ENCODE assay signal across 8 cellular contexts in the genomic region with DNA sequence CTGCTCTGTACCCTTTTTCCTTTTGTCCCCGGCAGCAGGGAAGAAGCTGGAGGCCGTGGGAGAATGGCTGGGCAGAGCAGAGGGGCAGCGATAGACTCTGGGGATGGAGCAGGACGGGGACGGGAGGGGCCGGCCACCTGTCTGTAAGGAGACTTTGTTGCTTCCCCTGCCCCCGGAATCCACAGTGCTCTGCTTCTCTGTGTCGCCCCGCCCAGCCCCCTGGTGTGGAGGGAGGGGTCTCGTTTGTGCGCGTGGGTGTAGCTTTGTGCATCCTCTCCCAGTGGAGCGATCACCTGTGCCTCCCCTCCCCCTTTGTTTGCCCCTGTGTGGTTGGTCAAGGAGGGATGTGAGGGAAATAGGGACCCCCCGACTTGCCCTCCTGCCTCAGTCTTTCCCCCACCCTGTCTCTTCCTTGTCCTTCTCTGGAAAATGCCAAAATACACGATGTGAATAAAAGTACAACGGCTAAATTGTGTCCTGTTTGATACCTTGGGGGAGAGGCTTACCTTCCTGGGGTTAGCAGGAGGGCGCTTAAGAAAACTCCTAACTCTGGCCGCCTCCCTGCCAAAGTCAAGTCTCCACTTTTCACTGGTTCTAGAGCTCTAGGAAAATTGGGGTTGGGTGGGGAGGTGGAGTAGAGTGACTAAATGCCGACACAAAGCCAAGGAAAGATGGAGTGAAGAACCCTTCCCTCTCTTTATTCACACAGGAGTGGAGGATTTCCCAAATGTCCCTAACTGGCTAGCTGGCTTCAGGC. TPM values are rescaled to one million over a fixed set of nuclear protein-coding genes. Genes with fewer than 3 reads are reported as not detected.
DNase-seq lines count a peak whose midpoint lies in the region; ATAC-seq and TF ChIP-seq lines count a peak whose summit lies in the region.

No MANE protein-coding gene starts in this region.

- H3K9ac ChIP-seq in HUES64 (ENCODE audit: low read depth, low read length), result peak overlapping the region; percentile 60; the same call in 1 of the 2 replicates

- H3K36me3 ChIP-seq in ACC112 (ENCODE audit: insufficient read depth, low read length) (peaks cover 19% of the 10 kb centered on the region; the same call in 1 of the 2 replicates), HUES64 (ENCODE audit: insufficient read depth, low read length) (peaks cover 72% of the 10 kb centered on the region)

- peak overlapping the region; percentile 39 for H2AFZ ChIP-seq in ACC112 (ENCODE audit: low read length, unreplicated experiment)

- H3K4me1 Mint-ChIP-seq in chondrocyte (ENCODE audit: low read depth) (peaks cover 39% of the 10 kb centered on the region), naive B cell (peaks cover 24 to 40% (median 30%) of the 10 kb centered on the region in 3 donors)

- H3K9me3 Mint-ChIP-seq in chondrocyte (ENCODE audit: low read depth) (no peaks in the 10 kb centered on the region), naive B cell (no peaks in the 10 kb centered on the region)

- no peak for ATAC-seq in naive B cell (ENCODE audit: low read depth in 2 of 2)

- peak overlapping the region; percentile 95 for H3K4me3 Mint-ChIP-seq in chondrocyte (ENCODE audit: unreplicated experiment)
- peak overlapping the region; percentile 81 to 98 (median 92) for H3K4me3 Mint-ChIP-seq in naive B cell

- H3K79me2 ChIP-seq in ACC112 (ENCODE audit: control insufficient read depth, insufficient read depth, low read length, unreplicated experiment), result peaks cover 31% of the 10 kb centered on the region

- no peak overlapping the region for H3K27ac ChIP-seq in ACC112 (ENCODE audit: low read depth, low read length)
- peak overlapping the region; percentile 66; the same call in 1 of the 2 replicates for H3K27ac ChIP-seq in HUES64 (ENCODE audit: low read depth, low read length)

- WGBS in HUES64, result 51% methylated on average over 17 of the region's 19 CpGs

- H3K27me3 Mint-ChIP-seq in chondrocyte (ENCODE audit: low read depth) (no peaks in the 10 kb centered on the region), naive B cell (no peaks in the 10 kb centered on the region)

- H3K36me3 Mint-ChIP-seq in chondrocyte (ENCODE audit: low read depth), result peaks cover 33% of the 10 kb centered on the region
- peaks cover 7 to 18% of the 10 kb centered on the region in 2 donors for H3K36me3 Mint-ChIP-seq in naive B cell

- H3K27ac Mint-ChIP-seq in chondrocyte (ENCODE audit: unreplicated experiment) (peak overlapping the region; percentile 90), naive B cell (peak overlapping the region in 2 of 6 donors; percentile 89 to 94)

- DNase-seq in chondrocyte (ENCODE audit: low spot score) (peak; percentile 86), naive B cell (no peak), NCI-H345 (lab: John Stamatoyannopoulos, UW) (no peak), COLO668 (lab: John Stamatoyannopoulos, UW; ENCODE audit: unreplicated experiment) (no peak), NCI-H1694 (lab: John Stamatoyannopoulos, UW) (no peak), SHP77 (lab: John Stamatoyannopoulos, UW) (no peak)

- H3K4me3 ChIP-seq in ACC112 (ENCODE audit: low read depth, low read length) (peak overlapping the region; percentile 89), HUES64 (ENCODE audit: low read length) (peak overlapping the region; percentile 96)

- H3K27me3 ChIP-seq in ACC112 (ENCODE audit: insufficient read depth, low read length), result no peaks in the 10 kb centered on the region
- H3K27me3 ChIP-seq in HUES64 (ENCODE audit: insufficient read depth, low read length), result no peaks in the 10 kb centered on the region

- H3K9me3 ChIP-seq in HUES64 (ENCODE audit: insufficient read depth, low read depth, low read length), result no peaks in the 10 kb centered on the region

- H3K4me1 ChIP-seq in ACC112 (ENCODE audit: control insufficient read depth, insufficient read depth, low read length, unreplicated experiment), result peaks cover 29% of the 10 kb centered on the region
- H3K4me1 ChIP-seq in HUES64 (ENCODE audit: insufficient read depth, low read length), result peaks cover 23% of the 10 kb centered on the region; the same call in 1 of the 2 replicates

- TF ChIP-seq CTCF in chondrocyte (IDR thresholded peaks at IDR 0.05), result no peak

RNA-seq across cellular contexts. Expression of gene TPI1, which starts 1.0 kb away (rescaled TPM):
- polyA plus RNA-seq in HUES64 (2013, experiment 1 of 2), result 868 TPM
- polyA plus RNA-seq in HUES64 (2013, experiment 2 of 2), result 943 TPM
- 430 to 562 TPM (median 551 TPM) in 3 replicates for total RNA-seq in chondrocyte
- polyA plus RNA-seq in naive B cell (ENCODE audit: low read depth in 6 of 6), result 100 to 1,000 TPM; 294 to 712 (median 357) TPM

RNA-seq across cellular contexts. Expression of gene SPSB2, which starts 6.8 kb away (rescaled TPM):
- polyA plus RNA-seq in HUES64 (2013, experiment 1 of 2), result 10.5 TPM
- 9.4 TPM for polyA plus RNA-seq in HUES64 (2013, experiment 2 of 2)
- 7.6 to 11.8 TPM (median 7.9 TPM) in 3 replicates for total RNA-seq in chondrocyte
- polyA plus RNA-seq in naive B cell (ENCODE audit: low read depth in 6 of 6), result 10 to 100 TPM in 2 of 6 donors, 1 to 10 TPM in 4; 7.9 to 15.5 (median 8.9) TPM

RNA-seq across cellular contexts. Expression of gene USP5, which starts 14.4 kb away (rescaled TPM):
- 69.7 TPM for polyA plus RNA-seq in HUES64 (2013, experiment 1 of 2)
- polyA plus RNA-seq in HUES64 (2013, experiment 2 of 2), result 67.6 TPM
- total RNA-seq in chondrocyte, result 103 to 147 TPM (median 106 TPM) in 3 replicates
- polyA plus RNA-seq in naive B cell (ENCODE audit: low read depth in 6 of 6), result 10 to 100 TPM; 28.5 to 45.1 (median 35.4) TPM

RNA-seq across cellular contexts. Expression of gene CDCA3, which starts 15.3 kb away (rescaled TPM):
- 47.6 TPM for polyA plus RNA-seq in HUES64 (2013, experiment 1 of 2)
- polyA plus RNA-seq in HUES64 (2013, experiment 2 of 2), result 50.7 TPM
- 4.1 to 7.5 TPM (median 5.6 TPM) in 3 replicates for total RNA-seq in chondrocyte
- 1 to 10 TPM in 1 of 6 donors, under 1 TPM in 3, not detected in 2; 0.74 to 1.0 (median 0.89) TPM for polyA plus RNA-seq in naive B cell (ENCODE audit: low read depth in 6 of 6)

RNA-seq across cellular contexts. Expression of gene GNB3, which starts 25.6 kb away (rescaled TPM):
- 6.4 TPM for polyA plus RNA-seq in HUES64 (2013, experiment 1 of 2)
- 4.9 TPM for polyA plus RNA-seq in HUES64 (2013, experiment 2 of 2)
- total RNA-seq in chondrocyte, result 10.2 to 11.5 TPM (median 10.9 TPM) in 3 replicates
- polyA plus RNA-seq in naive B cell (ENCODE audit: low read depth in 6 of 6), result not detected
